In genomic region chr15:75204340-75205063, GRCh38 we compare ENCODE assay signal across 8 cellular contexts. TPM values are rescaled to one million over a fixed set of nuclear protein-coding genes. Genes with fewer than 3 reads are reported as not detected.
DNase-seq lines count a peak whose midpoint lies in the region; ATAC-seq and TF ChIP-seq lines count a peak whose summit lies in the region.

No MANE protein-coding gene starts in this region.

- intact Hi-C loops in dorsolateral prefrontal cortex (cut with DNase I) = loop anchor here (1.0 to 10.0 kb wide), 6 partner anchors 130 to 420 kb away; partner anchors contain the start of genes COMMD4 (in 1 of the 2), CSK (in 1 of the 2), RPP25 (in 1 of the 2) and SIN3A (in 1 of the 2)
- intact Hi-C loops in lower lobe of right lung (cut with DNase I) = loop anchor here (5.0 kb wide), 1 partner anchor 177 kb away; no protein-coding TSS in a partner anchor

- CTCF ChIA-PET in activated CD4-positive, alpha-beta memory T cell treated with anti-CD3 and anti-CD28 coated beads, Interleukin-2, amount 10 ng/mL, durations not matched to agents 7 days and 5 days (lab: Charles Lee) = interaction anchor here (0.8 to 3.0 kb wide), 17 partner anchors 10 to 247 kb away, joined by 3 to 53 read pairs (median 5); partner anchors contain the start of genes PPCDC and RPP25

- peaks cover 54% of the 10 kb centered on the region for H3K4me1 ChIP-seq in lower lobe of right lung

- peak overlapping the region in 23 of 59 donors; percentile 0 to 95 (median 46) for H3K27ac ChIP-seq in dorsolateral prefrontal cortex
- peak overlapping the region; percentile 99 for H3K27ac ChIP-seq in lower lobe of right lung

- ATAC-seq in HG03280 (IDR thresholded peaks at IDR 0.05; ENCODE audit: unreplicated experiment) (peak; percentile 33), lower lobe of right lung (peak; percentile 72 to 78), HG02571 (IDR thresholded peaks at IDR 0.05; ENCODE audit: unreplicated experiment) (no peak)

- H3K4me1 Mint-ChIP-seq in activated CD4-positive, alpha-beta memory T cell treated with anti-CD3 and anti-CD28 coated beads, Interleukin-2, amount 10 ng/mL, durations not matched to agents 7 days and 5 days = peaks cover 56% of the 10 kb centered on the region

- H3K27me3 ChIP-seq in GM06990 (replicated peaks; ENCODE audit: control insufficient read depth, insufficient read depth, low read length) (no peaks in the 10 kb centered on the region), dorsolateral prefrontal cortex (no peaks in the 10 kb centered on the region), lower lobe of right lung (ENCODE audit: low read depth) (no peaks in the 10 kb centered on the region)

- no peaks in the 10 kb centered on the region for H3K9me3 Mint-ChIP-seq in activated CD4-positive, alpha-beta memory T cell treated with anti-CD3 and anti-CD28 coated beads, Interleukin-2, amount 10 ng/mL, durations not matched to agents 7 days and 5 days

- no peaks in the 10 kb centered on the region for H3K9me3 ChIP-seq in lower lobe of right lung

- TF ChIP-seq CTCF in GM06990 (IDR thresholded peaks at IDR 0.05; ENCODE audit: insufficient read depth, low read length, poor library complexity, severe bottlenecking) (peak; percentile 97), dorsolateral prefrontal cortex (IDR thresholded peaks at IDR 0.05 in 54 of 56, conservative IDR thresholded peaks at IDR 0.05 in 2 of 56; ENCODE audit: low read depth in 1 of 56, partially characterized antibody in 56 of 56) (peak; percentile 74 to 98 (median 95)), lower lobe of right lung (IDR thresholded peaks at IDR 0.05) (peak; percentile 98)

- H3K36me3 Mint-ChIP-seq in activated CD4-positive, alpha-beta memory T cell treated with anti-CD3 and anti-CD28 coated beads, Interleukin-2, amount 10 ng/mL, durations not matched to agents 7 days and 5 days (ENCODE audit: low read depth) = peaks cover 57% of the 10 kb centered on the region

- H3K36me3 ChIP-seq in GM06990 (ENCODE audit: control insufficient read depth, insufficient read depth, low read length) (peaks cover 40% of the 10 kb centered on the region), lower lobe of right lung (peaks cover 37% of the 10 kb centered on the region)

- peak overlapping the region; percentile 92 for H3K4me3 Mint-ChIP-seq in activated CD4-positive, alpha-beta memory T cell treated with anti-CD3 and anti-CD28 coated beads, Interleukin-2, amount 10 ng/mL, durations not matched to agents 7 days and 5 days

- H3K4me3 ChIP-seq in GM06990 (replicated peaks; ENCODE audit: low read depth, low read length) = peak overlapping the region; percentile 75
- H3K4me3 ChIP-seq in dorsolateral prefrontal cortex = peak overlapping the region in 20 of 59 donors; percentile 1 to 81 (median 73)
- peak overlapping the region; percentile 98 for H3K4me3 ChIP-seq in lower lobe of right lung

- POLR2A ChIA-PET in activated CD4-positive, alpha-beta memory T cell treated with anti-CD3 and anti-CD28 coated beads, Interleukin-2, amount 10 ng/mL, durations not matched to agents 7 days and 5 days (lab: Charles Lee) = interaction anchor here (0.7 to 2.8 kb wide), 12 partner anchors 10 to 180 kb away, joined by 3 to 47 read pairs (median 6); partner anchors contain the start of gene PPCDC

- H3K27ac Mint-ChIP-seq in activated CD4-positive, alpha-beta memory T cell treated with anti-CD3 and anti-CD28 coated beads, Interleukin-2, amount 10 ng/mL, durations not matched to agents 7 days and 5 days = peak overlapping the region; percentile 90

- no peaks in the 10 kb centered on the region for H3K27me3 Mint-ChIP-seq in activated CD4-positive, alpha-beta memory T cell treated with anti-CD3 and anti-CD28 coated beads, Interleukin-2, amount 10 ng/mL, durations not matched to agents 7 days and 5 days

- DNase-seq in GM06990 (ENCODE audit: extremely low read depth, insufficient read length) = peak; percentile 88
- peak; percentile 98 for DNase-seq in NCI-H82 (lab: John Stamatoyannopoulos, UW)
- DNase-seq in activated CD4-positive, alpha-beta memory T cell treated with anti-CD3 and anti-CD28 coated beads, Interleukin-2, amount 10 ng/mL, durations not matched to agents 7 days and 5 days = peak; percentile 91
- DNase-seq in dorsolateral prefrontal cortex = peak; percentile 78 to 92 (median 90)
- peak; percentile 94 for DNase-seq in lower lobe of right lung
- DNase-seq in stimulated activated CD4-positive, alpha-beta T cell treated with anti-CD3 and anti-CD28 coated beads, Interleukin-4, amount 100 ng/mL, for 48 hours (ENCODE audit: low read depth in 2 of 2) = peak; percentile 81 to 83

RNA-seq across cellular contexts. Expression of gene C15orf39, which starts 2.8 kb away (rescaled TPM):
- 10 to 100 TPM; 65.0 to 69.2 TPM for total RNA-seq in activated CD4-positive, alpha-beta memory T cell treated with anti-CD3 and anti-CD28 coated beads, Interleukin-2, amount 10 ng/mL, durations not matched to agents 7 days and 5 days
- total RNA-seq in dorsolateral prefrontal cortex = 10 to 100 TPM in 45 of 120 experiments, 1 to 10 TPM in 75; 3.7 to 15.1 (median 9.3) TPM
- 36.3 TPM for total RNA-seq in lower lobe of right lung

RNA-seq across cellular contexts. Expression of gene GOLGA6C, which starts 53.6 kb away (rescaled TPM):
- not detected for total RNA-seq in activated CD4-positive, alpha-beta memory T cell treated with anti-CD3 and anti-CD28 coated beads, Interleukin-2, amount 10 ng/mL, durations not matched to agents 7 days and 5 days
- under 1 TPM in 16 of 120 experiments, not detected in 104; 0.28 to 0.93 (median 0.45) TPM for total RNA-seq in dorsolateral prefrontal cortex
- total RNA-seq in lower lobe of right lung = not detected
